8 cellular contexts compared by ENCODE assay signal in the genomic region with DNA sequence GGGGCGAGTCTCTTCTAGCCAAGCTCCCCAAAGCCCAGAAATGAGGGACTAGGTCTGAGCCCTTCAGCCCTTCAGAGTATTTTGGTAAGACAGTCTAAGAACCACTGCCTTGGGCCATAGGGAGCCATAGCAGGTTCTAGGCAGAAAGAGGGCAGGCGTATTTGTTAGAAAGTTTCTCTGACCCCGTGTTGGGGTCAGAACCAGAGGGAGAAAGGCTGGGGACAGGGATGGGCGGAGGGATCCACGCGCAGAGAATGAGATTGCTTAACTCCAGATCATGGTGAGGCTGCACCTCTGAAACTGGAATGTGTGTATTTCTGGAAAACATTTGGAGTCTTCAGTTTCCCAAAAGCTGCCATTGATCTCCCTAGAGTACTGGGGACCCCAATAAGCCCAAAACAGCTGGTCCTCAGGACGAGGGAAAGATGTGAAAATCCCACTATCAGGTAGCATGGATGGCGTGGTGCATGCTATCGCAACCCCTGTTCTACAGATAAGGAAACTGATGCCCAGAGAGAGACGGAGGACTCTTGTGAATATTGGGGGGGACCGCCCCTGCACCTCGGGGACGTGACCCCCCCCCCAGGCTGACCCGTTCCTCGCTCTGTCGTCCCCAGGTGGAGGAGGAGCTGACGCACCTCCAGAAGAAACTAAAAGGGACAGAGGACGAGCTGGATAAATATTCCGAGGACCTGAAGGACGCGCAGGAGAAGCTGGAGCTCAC. TPM values are rescaled to one million over a fixed set of nuclear protein-coding genes. Genes with fewer than 3 reads are reported as not detected.
A peak's percentile ranks its signal among the peaks of the same experiment; 100 is the strongest.
DNase-seq lines count a peak whose midpoint lies in the region; ATAC-seq and TF ChIP-seq lines count a peak whose summit lies in the region.

No MANE protein-coding gene starts in this region.

- H2AFZ ChIP-seq in ACC112 (ENCODE audit: low read length, unreplicated experiment), result no peak overlapping the region
- peak overlapping the region; percentile 34 for H2AFZ ChIP-seq in mammary epithelial cell (ENCODE audit: low read depth, low read length)

- ATAC-seq in GM18873 (IDR thresholded peaks at IDR 0.05; ENCODE audit: low FRiP score, unreplicated experiment) (no peak), HG02678 (IDR thresholded peaks at IDR 0.05; ENCODE audit: unreplicated experiment) (no peak), HG03175 (IDR thresholded peaks at IDR 0.05; ENCODE audit: unreplicated experiment) (no peak)

- in situ Hi-C loops in mammary epithelial cell (cut with MboI; ENCODE audit: low sequenced_read_pairs in 2 of 2), result no loop called here

- peak overlapping the region; percentile 14 for H3K9ac ChIP-seq in mammary epithelial cell (ENCODE audit: insufficient read depth, low read length)

- no TSS peak for BruUV-seq in mammary epithelial cell (replicated peaks; lab: Mats Ljungman, UMichigan)

- H3K27me3 ChIP-seq in ACC112 (ENCODE audit: insufficient read depth, low read length), result no peaks in the 10 kb centered on the region
- no peaks in the 10 kb centered on the region for H3K27me3 ChIP-seq in HL-60 (ENCODE audit: insufficient read depth, poor library complexity, severe bottlenecking)
- no peaks in the 10 kb centered on the region for H3K27me3 ChIP-seq in mammary epithelial cell (ENCODE audit: insufficient read depth, low read length)
- no peaks in the 10 kb centered on the region for H3K27me3 ChIP-seq in mononuclear cell (ENCODE audit: insufficient read depth, low read length)

- CTCF ChIA-PET in mammary epithelial cell (lab: Charles Lee; ENCODE audit: low non-redundant PET), result no interaction called here

- H3K36me3 ChIP-seq in ACC112 (ENCODE audit: insufficient read depth, low read length) (peaks cover 11% of the 10 kb centered on the region; the same call in 1 of the 2 replicates), mammary epithelial cell (ENCODE audit: insufficient read depth, low read length) (peaks cover 12% of the 10 kb centered on the region)

- intact Hi-C loops in mammary epithelial cell (cut with micrococcal nuclease), result no loop called here

- no peaks in the 10 kb centered on the region for H4K20me1 ChIP-seq in mammary epithelial cell (ENCODE audit: insufficient read depth, low read length)

- no peak for DNase-seq in HL-60 (ENCODE audit: low read depth in 1 of 2, low spot score in 1 of 2)
- no peak for DNase-seq in mammary epithelial cell
- DNase-seq in NCI-H510A (lab: John Stamatoyannopoulos, UW), result no peak

- H3K4me3 ChIP-seq in ACC112 (ENCODE audit: low read depth, low read length), result peak overlapping the region; percentile 97
- H3K4me3 ChIP-seq in HL-60 (replicated peaks; ENCODE audit: insufficient read depth, low read length), result peak overlapping the region; percentile 56
- H3K4me3 ChIP-seq in mammary epithelial cell (replicated peaks in 1 of 3; ENCODE audit: insufficient read depth in 1 of 3, low read depth in 2 of 3, low read length in 3 of 3), result peak overlapping the region; percentile 8 to 79 (median 61)
- H3K4me3 ChIP-seq in mononuclear cell (ENCODE audit: low read length), result peak overlapping the region; percentile 80

- WGBS in mammary epithelial cell (ENCODE audit: low coverage, missing lambda C conversion rate), result 44% methylated on average over 16 of the region's 21 CpGs

- H3K27ac ChIP-seq in ACC112 (ENCODE audit: low read depth, low read length) (peak overlapping the region; percentile 100), HL-60 (replicated peaks) (peak overlapping the region; percentile 51), mammary epithelial cell (ENCODE audit: insufficient read depth, low read depth, low read length) (peak overlapping the region; percentile 99)

- H3K79me2 ChIP-seq in ACC112 (ENCODE audit: control insufficient read depth, insufficient read depth, low read length, unreplicated experiment) (peaks cover 70% of the 10 kb centered on the region), mammary epithelial cell (ENCODE audit: insufficient read depth, low read length) (peaks cover 83% of the 10 kb centered on the region)

- TF ChIP-seq CTCF in HL-60 (IDR thresholded peaks at IDR 0.05; ENCODE audit: insufficient read depth, low read length) (no peak), mammary epithelial cell (conservative IDR thresholded peaks at IDR 0.05 in 1 of 2, IDR thresholded peaks at IDR 0.05 in 1 of 2; ENCODE audit: extremely low read depth in 1 of 2, insufficient read depth in 1 of 2, low read depth in 1 of 2, low read length in 2 of 2) (no peak)

- H3K4me1 ChIP-seq in ACC112 (ENCODE audit: control insufficient read depth, insufficient read depth, low read length, unreplicated experiment) (peaks cover 18% of the 10 kb centered on the region), mammary epithelial cell (ENCODE audit: insufficient read depth, low read length) (peaks cover 37% of the 10 kb centered on the region), mononuclear cell (ENCODE audit: insufficient read depth, low read length) (peaks cover 65% of the 10 kb centered on the region)

- peak overlapping the region; percentile 72 for H3K4me2 ChIP-seq in mammary epithelial cell (ENCODE audit: insufficient read depth, low read depth, low read length)

- no peaks in the 10 kb centered on the region for H3K9me3 ChIP-seq in mammary epithelial cell (replicated peaks; ENCODE audit: insufficient read depth, low read length)
- no peaks in the 10 kb centered on the region for H3K9me3 ChIP-seq in mononuclear cell (ENCODE audit: low read depth, low read length)

- dilution Hi-C loops in mammary epithelial cell (cut with HindIII; ENCODE audit: low sequenced_read_pairs), result no loop called here

RNA-seq across cellular contexts. Expression of gene TPM4, which starts 0.7 kb away (rescaled TPM):
- 100 to 1,000 TPM; 716 to 802 TPM for total RNA-seq in mammary epithelial cell
- 499 TPM for polyA plus RNA-seq in mammary epithelial cell
- 299 TPM for polyA minus RNA-seq in mammary epithelial cell
- total RNA-seq in mononuclear cell, result 180 TPM

RNA-seq across cellular contexts. Expression of gene RAB8A, which starts 36.1 kb away (rescaled TPM):
- 10 to 100 TPM; 46.0 to 70.1 TPM for total RNA-seq in mammary epithelial cell
- 131 TPM for polyA plus RNA-seq in mammary epithelial cell
- polyA minus RNA-seq in mammary epithelial cell, result 123 TPM
- total RNA-seq in mononuclear cell, result 107 TPM
